16 cellular contexts compared by ENCODE assay signal in the genomic region with DNA sequence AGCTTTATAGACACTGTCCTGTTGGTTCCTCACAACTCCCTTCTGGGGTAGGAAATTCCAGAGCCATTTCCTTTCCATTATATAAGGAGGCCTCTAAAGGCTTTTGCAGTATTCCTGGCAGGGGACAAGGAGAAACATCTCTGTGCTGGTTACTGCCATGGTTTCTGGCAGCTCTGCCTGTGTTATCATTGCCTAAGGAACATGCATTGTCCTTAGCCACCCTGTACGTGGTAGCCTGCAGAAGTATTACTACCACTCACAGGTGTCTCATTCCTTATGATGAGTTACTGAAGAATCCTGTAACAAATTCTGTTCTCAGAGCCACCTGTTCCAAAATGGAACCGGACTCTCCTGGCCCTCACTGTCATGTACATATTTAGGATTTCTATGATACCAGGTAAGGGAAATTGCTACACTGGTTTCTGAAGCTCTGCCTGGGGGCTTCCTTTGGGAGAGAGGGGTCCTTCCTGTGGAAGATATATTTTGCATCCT.
"Had no signal": no experiment of that assay in that cellular context is flagged by ENCODE, and none has a peak within 500 bp of the region (broad histone marks: within the 10 kb centered on the region; RNA-seq: fewer than 3 reads in every experiment).

No MANE protein-coding gene starts in this region.

- DNase-seq: activated CD4-positive, alpha-beta T cell treated with anti-CD3 and anti-CD28 coated beads, Interleukin-2, amount 50 U/mL, for 1 hour; activated naive CD4-positive, alpha-beta T cell treated with anti-CD3 and anti-CD28 coated beads, Interleukin-2, amount 50 U/mL, for 16 hours; activated T-cell treated with anti-CD3 and anti-CD28 coated beads for 4 hours; amniotic stem cell; cerebellar nuclear complex; esophagus squamous epithelium; islet precursor cell; left lung; mesendoderm; retina; small intestine; T-helper 2 cell; upper lobe of left lung had no signal

- H3K27ac ChIP-seq: upper lobe of left lung had no signal

- ATAC-seq: activated T-helper 17 cell treated with anti-CD3 and anti-CD28 coated beads, Interleukin-2, amount 50 U/mL, for 72 hours had no signal

- H3K4me3 ChIP-seq: esophagus squamous epithelium, left lung, upper lobe of left lung had no signal

- H3K9me3 Mint-ChIP-seq: activated T-helper 17 cell treated with anti-CD3 and anti-CD28 coated beads, Interleukin-2, amount 50 U/mL, for 72 hours; brain had no signal

- H3K36me3 ChIP-seq: left lung had no signal

- FAIRE-seq: small intestine, TTC549 had no signal

- H3K4me3 Mint-ChIP-seq: activated T-helper 17 cell treated with anti-CD3 and anti-CD28 coated beads, Interleukin-2, amount 50 U/mL, for 72 hours; brain had no signal

- H3K4me1 Mint-ChIP-seq: activated T-helper 17 cell treated with anti-CD3 and anti-CD28 coated beads, Interleukin-2, amount 50 U/mL, for 72 hours had no signal

- H3K9me3 ChIP-seq: esophagus squamous epithelium, left lung, upper lobe of left lung had no signal

- H3K27me3 ChIP-seq: esophagus squamous epithelium, left lung, upper lobe of left lung had no signal

- H3K27me3 Mint-ChIP-seq: activated T-helper 17 cell treated with anti-CD3 and anti-CD28 coated beads, Interleukin-2, amount 50 U/mL, for 72 hours had no signal

- H3K27ac Mint-ChIP-seq: activated T-helper 17 cell treated with anti-CD3 and anti-CD28 coated beads, Interleukin-2, amount 50 U/mL, for 72 hours had no signal
